Comparison of ENCODE assay signal across 8 cellular contexts in the genomic region with DNA sequence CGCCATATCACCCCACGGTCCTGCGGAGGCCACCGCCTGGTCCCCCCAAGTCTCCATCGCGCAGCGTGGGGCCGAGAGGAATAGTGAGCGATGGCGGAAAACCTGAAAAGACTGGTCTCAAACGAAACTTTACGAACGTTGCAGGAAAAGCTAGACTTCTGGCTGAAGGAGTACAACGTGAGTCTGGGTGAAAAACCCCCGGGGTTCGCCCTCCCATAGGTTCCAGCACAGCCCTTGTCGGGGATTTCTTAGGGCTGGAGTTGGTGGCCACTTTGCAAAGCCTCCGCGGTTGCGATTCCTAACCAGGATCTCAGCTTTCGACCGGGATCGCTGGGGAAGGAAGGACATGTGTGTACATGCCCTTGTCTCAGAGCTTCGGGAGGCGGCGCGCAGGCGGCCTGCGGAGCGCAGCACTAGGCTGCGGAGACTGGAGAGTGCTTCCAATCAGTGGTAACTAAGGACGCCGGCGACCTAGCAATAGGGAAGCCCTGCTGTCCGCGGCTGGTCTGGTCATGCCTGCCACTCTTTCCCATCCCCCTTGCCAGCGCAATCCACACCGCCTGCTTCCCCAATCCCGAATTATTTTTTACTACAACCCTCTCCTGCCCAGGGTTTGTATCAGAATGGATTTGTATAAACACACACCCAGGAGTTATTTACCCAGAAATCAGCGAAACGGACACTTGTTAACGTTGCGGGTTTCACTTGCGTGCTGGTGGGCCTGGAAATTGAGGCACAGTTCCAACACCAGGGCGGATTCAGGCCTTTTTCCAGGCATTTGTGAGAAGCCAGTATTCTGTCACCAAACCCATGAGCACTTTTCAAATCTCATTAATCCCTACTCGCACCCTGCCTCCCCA. TPM values are rescaled to one million over a fixed set of nuclear protein-coding genes. Genes with fewer than 3 reads are reported as not detected.
A peak's percentile ranks its signal among the peaks of the same experiment; 100 is the strongest.
DNase-seq lines count a peak whose midpoint lies in the region; ATAC-seq and TF ChIP-seq lines count a peak whose summit lies in the region.

No MANE protein-coding gene starts in this region.

- POLR2A ChIA-PET in CD4-positive, alpha-beta T cell (lab: Charles Lee): no interaction called here

- no peaks in the 10 kb centered on the region for H3K9me3 ChIP-seq in CD4-positive, alpha-beta T cell (ENCODE audit: control insufficient read depth, low read length)
- H3K9me3 ChIP-seq in OCI-LY1 (ENCODE audit: low read length) (no peaks in the 10 kb centered on the region), duodenal mucosa (ENCODE audit: control insufficient read depth in 1 of 2, low read length in 2 of 2) (no peaks in the 10 kb centered on the region), liver (ENCODE audit: control insufficient read depth in 4 of 4, low read length in 3 of 4) (no peaks in the 10 kb centered on the region)

- TF ChIP-seq RAD21 in liver (IDR thresholded peaks at IDR 0.05): no peak

- H3K4me3 Mint-ChIP-seq in CD4-positive, alpha-beta T cell: peak overlapping the region; percentile 50

- CTCF ChIA-PET in CD4-positive, alpha-beta T cell (lab: Charles Lee): no interaction called here

- H4K20me1 ChIP-seq in OCI-LY1 (ENCODE audit: insufficient read depth, low read length): no peaks in the 10 kb centered on the region

- H3K4me3 ChIP-seq in OCI-LY1 (ENCODE audit: low read depth, low read length, poor library complexity, severe bottlenecking): no peak overlapping the region
- H3K4me3 ChIP-seq in duodenal mucosa (ENCODE audit: low read depth in 1 of 2, low read length in 2 of 2): peak overlapping the region; percentile 71 to 95
- H3K4me3 ChIP-seq in liver (ENCODE audit: low read depth in 1 of 3, low read length in 3 of 3): peak overlapping the region; percentile 50 to 62 (median 60)

- H3K27me3 ChIP-seq in CD4-positive, alpha-beta T cell (ENCODE audit: control insufficient read depth, insufficient read depth, low read length): peaks cover 60% of the 10 kb centered on the region
- H3K27me3 ChIP-seq in OCI-LY1 (ENCODE audit: insufficient read depth, low read length) (0 out of 2 replicates have a peak, but pooled peaks cover 6% of the 10 kb centered on the region), duodenal mucosa (ENCODE audit: control insufficient read depth in 1 of 2, insufficient read depth in 2 of 2, low read length in 2 of 2) (peaks cover 0 to 4% of the 10 kb centered on the region in 2 donors), liver (ENCODE audit: control insufficient read depth in 4 of 4, insufficient read depth in 4 of 4, low read length in 3 of 4) (no peaks in the 10 kb centered on the region)

- no peak for ATAC-seq in CD4-positive, alpha-beta T cell (ENCODE audit: poor library complexity)
- peak; percentile 48 for ATAC-seq in GM18861 (IDR thresholded peaks at IDR 0.05; ENCODE audit: unreplicated experiment)
- ATAC-seq in HG03103 (IDR thresholded peaks at IDR 0.05; ENCODE audit: low read depth, unreplicated experiment): peak; percentile 56

- TF ChIP-seq CTCF in CD4-positive, alpha-beta T cell (IDR thresholded peaks at IDR 0.05): no peak
- no peak for TF ChIP-seq CTCF in OCI-LY1 (IDR thresholded peaks at IDR 0.05; ENCODE audit: low read length)
- TF ChIP-seq CTCF in liver (IDR thresholded peaks at IDR 0.05; ENCODE audit: low read depth, low read length, missing input control): no peak

- no peaks in the 10 kb centered on the region for H3K36me3 Mint-ChIP-seq in CD4-positive, alpha-beta T cell (ENCODE audit: low read depth)

- H3K27me3 Mint-ChIP-seq in CD4-positive, alpha-beta T cell: peaks cover 76% of the 10 kb centered on the region

- H3K27ac ChIP-seq in CD4-positive, alpha-beta T cell (ENCODE audit: low read depth, low read length): no peak overlapping the region
- H3K27ac ChIP-seq in OCI-LY1 (ENCODE audit: low read depth, low read length, poor library complexity, severe bottlenecking): no peak overlapping the region
- H3K27ac ChIP-seq in duodenal mucosa (ENCODE audit: low read depth, low read length): peak overlapping the region; percentile 34
- H3K27ac ChIP-seq in liver (ENCODE audit: low read depth in 1 of 2, low read length in 2 of 2): peak overlapping the region; percentile 62 to 72
- H3K27ac ChIP-seq in substantia nigra (ENCODE audit: low read depth, low read length, poor library complexity, severe bottlenecking): no peak overlapping the region

- H3K4me1 Mint-ChIP-seq in CD4-positive, alpha-beta T cell (ENCODE audit: low read depth): peaks cover 24% of the 10 kb centered on the region

- peak overlapping the region; percentile 12; the same call in 1 of the 2 replicates for H3K4me2 ChIP-seq in OCI-LY1 (ENCODE audit: low read length)

- no peak for DNase-seq in CD4-positive, alpha-beta T cell
- DNase-seq in substantia nigra (lab: John Stamatoyannopoulos, UW) (peak in 32 of 49 donors; percentile 2 to 58 (median 18)), AML-193 (lab: John Stamatoyannopoulos, UW) (no peak)

- H3K79me2 ChIP-seq in OCI-LY1 (ENCODE audit: insufficient read depth, low read length): no peaks in the 10 kb centered on the region

- no peak overlapping the region for H2AFZ ChIP-seq in OCI-LY1 (ENCODE audit: low read length)

- no peak overlapping the region for H3K9ac ChIP-seq in OCI-LY1 (ENCODE audit: low read length)
- peak overlapping the region; percentile 55 to 71 for H3K9ac ChIP-seq in duodenal mucosa (ENCODE audit: low read depth in 1 of 2, low read length in 2 of 2)
- no peak overlapping the region for H3K9ac ChIP-seq in liver (ENCODE audit: low read depth in 1 of 2, low read length in 2 of 2)

- no peak overlapping the region for H3K27ac Mint-ChIP-seq in CD4-positive, alpha-beta T cell

- H3K4me1 ChIP-seq in OCI-LY1 (ENCODE audit: insufficient read depth, low read length, severe bottlenecking) (peaks cover 7% of the 10 kb centered on the region), duodenal mucosa (ENCODE audit: control insufficient read depth in 1 of 2, insufficient read depth in 2 of 2, low read length in 2 of 2) (peaks cover 8 to 13% of the 10 kb centered on the region in 2 donors), liver (ENCODE audit: control insufficient read depth in 4 of 4, insufficient read depth in 4 of 4, low read length in 3 of 4) (peaks cover 3 to 19% (median 10%) of the 10 kb centered on the region in 4 donors)

- intact Hi-C loops in CD4-positive, alpha-beta T cell (cut with DNase I, micrococcal nuclease): no loop called here

- no peaks in the 10 kb centered on the region for H3K9me2 ChIP-seq in OCI-LY1 (ENCODE audit: low read depth, low read length)

- no peaks in the 10 kb centered on the region for H3F3A ChIP-seq in OCI-LY1 (ENCODE audit: insufficient read depth, low read length)

- H3K36me3 ChIP-seq in OCI-LY1 (ENCODE audit: insufficient read depth, low read length): no peaks in the 10 kb centered on the region
- H3K36me3 ChIP-seq in duodenal mucosa (ENCODE audit: control insufficient read depth in 1 of 2, insufficient read depth in 2 of 2, low read length in 2 of 2): no peaks in the 10 kb centered on the region
- H3K36me3 ChIP-seq in liver (ENCODE audit: control insufficient read depth in 4 of 4, insufficient read depth in 3 of 4, low read depth in 1 of 4, low read length in 3 of 4): no peaks in the 10 kb centered on the region

- WGBS in liver: 9% methylated on average over 46 of the region's 46 CpGs

- no peaks in the 10 kb centered on the region for H3K9me3 Mint-ChIP-seq in CD4-positive, alpha-beta T cell

TF ChIP-seq in liver, 16 proteins besides CTCF, POLR2A, EP300 and RAD21:
- TF ChIP-seq HNF4A (conservative IDR thresholded peaks at IDR 0.05) (no peak), YY1 (IDR thresholded peaks at IDR 0.05) (peak; percentile 35)
- TF ChIP-seq, protein P1, sequence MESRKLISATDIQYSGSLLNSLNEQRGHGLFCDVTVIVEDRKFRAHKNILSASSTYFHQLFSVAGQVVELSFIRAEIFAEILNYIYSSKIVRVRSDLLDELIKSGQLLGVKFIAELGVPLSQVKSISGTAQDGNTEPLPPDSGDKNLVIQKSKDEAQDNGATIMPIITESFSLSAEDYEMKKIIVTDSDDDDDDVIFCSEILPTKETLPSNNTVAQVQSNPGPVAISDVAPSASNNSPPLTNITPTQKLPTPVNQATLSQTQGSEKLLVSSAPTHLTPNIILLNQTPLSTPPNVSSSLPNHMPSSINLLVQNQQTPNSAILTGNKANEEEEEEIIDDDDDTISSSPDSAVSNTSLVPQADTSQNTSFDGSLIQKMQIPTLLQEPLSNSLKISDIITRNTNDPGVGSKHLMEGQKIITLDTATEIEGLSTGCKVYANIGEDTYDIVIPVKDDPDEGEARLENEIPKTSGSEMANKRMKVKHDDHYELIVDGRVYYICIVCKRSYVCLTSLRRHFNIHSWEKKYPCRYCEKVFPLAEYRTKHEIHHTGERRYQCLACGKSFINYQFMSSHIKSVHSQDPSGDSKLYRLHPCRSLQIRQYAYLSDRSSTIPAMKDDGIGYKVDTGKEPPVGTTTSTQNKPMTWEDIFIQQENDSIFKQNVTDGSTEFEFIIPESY (IDR thresholded peaks at IDR 0.05): no peak
TF ChIP-seq in liver: peak in this region for 1.

RNA-seq across cellular contexts. Expression of a gene that starts 0.7 kb away (rescaled TPM):
- not detected for total RNA-seq in CD4-positive, alpha-beta T cell
- total RNA-seq in liver: 1 to 10 TPM in 1 of 2 donors, under 1 TPM in 1; 0.28 to 1.1 TPM
- under 1 TPM; 0.03 to 0.52 TPM for polyA plus RNA-seq in liver

RNA-seq across cellular contexts. Expression of a gene that starts 13.7 kb away (rescaled TPM):
- total RNA-seq in CD4-positive, alpha-beta T cell: 1 to 10 TPM; 3.8 to 4.1 TPM
- total RNA-seq in liver: 1 to 10 TPM; 2.0 to 5.4 TPM
- polyA plus RNA-seq in liver: 1 to 10 TPM; 2.1 to 4.6 TPM

RNA-seq across cellular contexts. Expression of a gene that starts 31.7 kb away (rescaled TPM):
- total RNA-seq in CD4-positive, alpha-beta T cell: under 1 TPM in 1 of 2 experiments, not detected in 1; 0.11 TPM
- under 1 TPM in 1 of 2 donors, not detected in 1; 0.25 TPM for total RNA-seq in liver
- polyA plus RNA-seq in liver: under 1 TPM in 1 of 2 donors, not detected in 1; 0.05 TPM

Comparison
In these comparisons a context has a peak if more than half of its experiments do, and no peak if none do; other contexts are left out.
1. DNase-seq: peak in substantia nigra (32 of 49); none in CD4-positive, alpha-beta T cell (0 of 10) and AML-193 (0 of 2).
2. H3K27ac ChIP-seq: peak in duodenal mucosa (single experiment) and liver (2 of 2); none in CD4-positive, alpha-beta T cell (single experiment), OCI-LY1 (single experiment) and substantia nigra (single experiment).
3. H3K9ac ChIP-seq: peak in duodenal mucosa (2 of 2); none in OCI-LY1 (single experiment) and liver (0 of 2).